8 cellular contexts compared by ENCODE assay signal in the genomic region with DNA sequence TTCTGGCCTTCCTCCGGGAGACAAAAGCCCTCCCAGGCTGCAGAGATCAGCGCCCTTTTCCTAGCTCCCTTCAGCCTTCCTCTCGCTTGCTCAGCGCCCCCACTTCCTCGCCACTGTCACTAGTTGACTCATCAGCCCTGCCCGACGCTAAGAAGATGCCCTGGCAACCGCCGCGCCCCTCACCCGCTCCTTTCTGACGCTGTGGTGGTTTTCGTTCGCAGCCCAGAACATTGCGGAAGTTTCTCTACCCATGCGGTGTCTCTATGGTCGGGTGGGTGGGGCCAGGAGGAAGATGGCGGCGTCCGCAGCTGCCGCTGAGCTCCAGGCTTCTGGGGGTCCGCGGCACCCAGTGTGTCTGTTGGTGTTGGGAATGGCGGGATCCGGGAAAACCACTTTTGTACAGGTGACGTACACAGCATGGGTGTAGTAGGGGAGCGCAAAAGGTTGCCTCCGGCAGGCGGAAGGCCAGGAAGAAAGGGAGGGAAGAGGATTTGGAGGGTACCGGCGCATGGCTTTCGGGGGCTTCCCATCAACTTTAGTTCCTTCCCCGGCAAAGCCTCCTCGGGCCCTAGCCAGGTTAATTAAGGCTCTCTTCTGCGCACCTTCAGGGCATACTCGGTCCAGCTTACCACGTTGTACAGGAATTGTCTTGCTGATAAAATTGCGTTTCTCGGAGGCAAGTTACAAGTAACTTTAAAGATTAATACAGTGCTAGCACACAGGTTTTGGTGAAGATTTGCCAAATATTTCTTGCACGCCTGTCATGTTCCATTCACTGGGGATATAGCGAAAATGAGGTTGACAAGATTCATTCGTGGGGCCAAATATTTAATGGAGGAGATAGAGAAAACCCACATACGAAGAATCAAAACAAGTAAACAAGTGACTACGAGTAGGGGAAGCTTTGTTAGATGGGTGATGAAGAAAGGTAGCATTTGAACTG. TPM values are rescaled to one million over a fixed set of nuclear protein-coding genes. Genes with fewer than 3 reads are reported as not detected.
DNase-seq lines count a peak whose midpoint lies in the region; ATAC-seq and TF ChIP-seq lines count a peak whose summit lies in the region.

A gene with protein sequence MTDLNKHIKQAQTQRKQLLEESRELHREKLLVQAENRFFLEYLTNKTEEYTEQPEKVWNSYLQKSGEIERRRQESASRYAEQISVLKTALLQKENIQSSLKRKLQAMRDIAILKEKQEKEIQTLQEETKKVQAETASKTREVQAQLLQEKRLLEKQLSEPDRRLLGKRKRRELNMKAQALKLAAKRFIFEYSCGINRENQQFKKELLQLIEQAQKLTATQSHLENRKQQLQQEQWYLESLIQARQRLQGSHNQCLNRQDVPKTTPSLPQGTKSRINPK (minus strand): TSS at position 246 of the 943 bp plus-strand sequence. CDS start 1,213 bp downstream, outside the sequence.
A gene (plus strand): TSS at position 284 of the 943 bp plus-strand sequence. CDS start 9 bp downstream, at position 293.

- peak; percentile 85 for TF ChIP-seq POLR2A in NB4 (IDR thresholded peaks at IDR 0.05; ENCODE audit: extremely low read depth, insufficient read length)
- TF ChIP-seq POLR2A in tibial nerve (IDR thresholded peaks at IDR 0.05): peak in 1 of 2 donors; percentile 50

- DNase-seq in GM10266 (ENCODE audit: extremely low spot score) (peak; percentile 85), NB4 (ENCODE audit: low read depth) (peak; percentile 98), SK-N-MC (ENCODE audit: low read depth, low spot score) (peak; percentile 44), cardiac muscle cell (ENCODE audit: low read depth in 1 of 2, low spot score in 1 of 2) (peak; percentile 87 to 92), tibial nerve (ENCODE audit: low spot score in 2 of 2) (peak; percentile 67 to 82)
- peak; percentile 90 to 96 for DNase-seq in activated naive CD4-positive, alpha-beta T cell treated with anti-CD3 and anti-CD28 coated beads, Interleukin-2, amount 50 U/mL, for 72 hours (ENCODE audit: low spot score in 2 of 2)

- peak within 1 kb of the TSS; percentile 97 for H3K4me3 ChIP-seq in NB4 (ENCODE audit: low read depth, low read length)
- peak within 1 kb of the TSS; percentile 96 for H3K4me3 ChIP-seq in SK-N-MC
- peak within 1 kb of the TSS; percentile 71 for H3K4me3 ChIP-seq in cardiac muscle cell
- peak within 1 kb of the TSS; percentile 94 for H3K4me3 ChIP-seq in parathyroid adenoma (ENCODE audit: low read depth, low read length)
- peak within 1 kb of the TSS; percentile 60 to 73 (median 64) for H3K4me3 ChIP-seq in tibial nerve

- peak within 1 kb of the TSS; percentile 99 for H2AFZ ChIP-seq in parathyroid adenoma

- H3K36me3 ChIP-seq in SK-N-MC (ENCODE audit: insufficient read depth, low read length) (peaks cover 31% of the 10 kb centered on the region), cardiac muscle cell (peaks cover 28% of the 10 kb centered on the region), parathyroid adenoma (ENCODE audit: control insufficient read depth, insufficient read depth, low read length) (no peaks in the 10 kb centered on the region), tibial nerve (peaks cover 0 to 45% (median 5%) of the 10 kb centered on the region in 3 donors)

- TF ChIP-seq EP300 in tibial nerve (IDR thresholded peaks at IDR 0.05): peak; percentile 45 to 82

- ATAC-seq in HG02571 (IDR thresholded peaks at IDR 0.05; ENCODE audit: unreplicated experiment): peak; percentile 100
- ATAC-seq in activated naive CD4-positive, alpha-beta T cell treated with anti-CD3 and anti-CD28 coated beads, Interleukin-2, amount 50 U/mL, for 72 hours: peak; percentile 98 to 99

- peak within 1 kb of the TSS; percentile 48; the same call in 1 of the 2 replicates for H3K27ac ChIP-seq in SK-N-MC
- H3K27ac ChIP-seq in cardiac muscle cell: no peak within 1 kb of the TSS
- peak within 1 kb of the TSS; percentile 59 for H3K27ac ChIP-seq in parathyroid adenoma
- H3K27ac ChIP-seq in tibial nerve: peak within 1 kb of the TSS; percentile 62 to 85 (median 80)

- H3K9me3 ChIP-seq in SK-N-MC (ENCODE audit: low read depth, low read length) (no peaks in the 10 kb centered on the region), cardiac muscle cell (ENCODE audit: low read depth) (no peaks in the 10 kb centered on the region), parathyroid adenoma (ENCODE audit: control insufficient read depth, low read length) (no peaks in the 10 kb centered on the region), tibial nerve (no peaks in the 10 kb centered on the region)

- H3K27ac Mint-ChIP-seq in activated naive CD4-positive, alpha-beta T cell treated with anti-CD3 and anti-CD28 coated beads, Interleukin-2, amount 50 U/mL, for 72 hours: no peak within 1 kb of the TSS

- no peaks in the 10 kb centered on the region for H3K79me2 ChIP-seq in parathyroid adenoma

- H3K36me3 Mint-ChIP-seq in activated naive CD4-positive, alpha-beta T cell treated with anti-CD3 and anti-CD28 coated beads, Interleukin-2, amount 50 U/mL, for 72 hours: peaks cover 0 to 18% of the 10 kb centered on the region in 2 donors

- peak within 1 kb of the TSS; percentile 93 for H3K9ac ChIP-seq in SK-N-MC (ENCODE audit: insufficient read length)
- no peak within 1 kb of the TSS for H3K9ac ChIP-seq in parathyroid adenoma

- TF ChIP-seq CTCF in GM10266 (IDR thresholded peaks at IDR 0.05; ENCODE audit: control insufficient read depth, insufficient read depth, low read depth, missing control alignments): no peak
- TF ChIP-seq CTCF in NB4 (IDR thresholded peaks at IDR 0.05; ENCODE audit: low read depth, low read length): no peak
- no peak for TF ChIP-seq CTCF in cardiac muscle cell (IDR thresholded peaks at IDR 0.05; ENCODE audit: low read depth, low read length)
- TF ChIP-seq CTCF in parathyroid adenoma (IDR thresholded peaks at IDR 0.05): no peak
- TF ChIP-seq CTCF in tibial nerve (IDR thresholded peaks at IDR 0.05): no peak

- H3K4me1 ChIP-seq in cardiac muscle cell (ENCODE audit: low read depth) (no peaks in the 10 kb centered on the region), parathyroid adenoma (peaks cover 7% of the 10 kb centered on the region), tibial nerve (peaks cover 0 to 32% (median 11%) of the 10 kb centered on the region in 4 donors)

- 1% methylated on average over 40 to 44 of the region's 44 CpGs for WGBS in tibial nerve, 2 donors

- peak within 1 kb of the TSS; percentile 86 for H3K4me2 ChIP-seq in parathyroid adenoma (ENCODE audit: low read length)

- H3K9me3 Mint-ChIP-seq in activated naive CD4-positive, alpha-beta T cell treated with anti-CD3 and anti-CD28 coated beads, Interleukin-2, amount 50 U/mL, for 72 hours: no peaks in the 10 kb centered on the region

- H3K27me3 ChIP-seq in cardiac muscle cell: no peaks in the 10 kb centered on the region
- no peaks in the 10 kb centered on the region for H3K27me3 ChIP-seq in parathyroid adenoma (ENCODE audit: control insufficient read depth, insufficient read depth, low read length)
- H3K27me3 ChIP-seq in tibial nerve: no peaks in the 10 kb centered on the region

RNA-seq across cellular contexts. Expression of the first gene that starts in this region (rescaled TPM):
- under 1 TPM in 1 of 2 donors, not detected in 1; 0.19 TPM for total RNA-seq in activated naive CD4-positive, alpha-beta T cell treated with anti-CD3 and anti-CD28 coated beads, Interleukin-2, amount 50 U/mL, for 72 hours
- total RNA-seq in cardiac muscle cell (4.2 and 6.1 TPM in 2 replicates), tibial nerve (1 to 10 TPM; 3.8 to 7.2 (median 4.7) TPM)
- 5.1 and 6.1 TPM in 2 replicates for polyA plus RNA-seq in cardiac muscle cell

RNA-seq across cellular contexts. Expression of the second gene that starts in this region (rescaled TPM):
- total RNA-seq in activated naive CD4-positive, alpha-beta T cell treated with anti-CD3 and anti-CD28 coated beads, Interleukin-2, amount 50 U/mL, for 72 hours: 10 to 100 TPM; 38.9 to 43.0 TPM
- total RNA-seq in cardiac muscle cell: 24.1 and 30.0 TPM in 2 replicates
- polyA plus RNA-seq in cardiac muscle cell: 51.6 and 52.5 TPM in 2 replicates
- total RNA-seq in tibial nerve: 10 to 100 TPM; 16.3 to 22.2 (median 19.8) TPM

Comparison
In these comparisons a context has a peak if more than half of its experiments do, and no peak if none do; other contexts are left out.
1. DNase-seq: peak in every context shown above with its lines; median percentile 98 in NB4; 93 in activated naive CD4-positive, alpha-beta T cell treated with anti-CD3 and anti-CD28 coated beads, Interleukin-2, amount 50 U/mL, for 72 hours; 90 in cardiac muscle cell; 85 in GM10266; 74 in tibial nerve; 44 in SK-N-MC.